Comparison of ENCODE assay signal across 12 cellular contexts in the genomic region with DNA sequence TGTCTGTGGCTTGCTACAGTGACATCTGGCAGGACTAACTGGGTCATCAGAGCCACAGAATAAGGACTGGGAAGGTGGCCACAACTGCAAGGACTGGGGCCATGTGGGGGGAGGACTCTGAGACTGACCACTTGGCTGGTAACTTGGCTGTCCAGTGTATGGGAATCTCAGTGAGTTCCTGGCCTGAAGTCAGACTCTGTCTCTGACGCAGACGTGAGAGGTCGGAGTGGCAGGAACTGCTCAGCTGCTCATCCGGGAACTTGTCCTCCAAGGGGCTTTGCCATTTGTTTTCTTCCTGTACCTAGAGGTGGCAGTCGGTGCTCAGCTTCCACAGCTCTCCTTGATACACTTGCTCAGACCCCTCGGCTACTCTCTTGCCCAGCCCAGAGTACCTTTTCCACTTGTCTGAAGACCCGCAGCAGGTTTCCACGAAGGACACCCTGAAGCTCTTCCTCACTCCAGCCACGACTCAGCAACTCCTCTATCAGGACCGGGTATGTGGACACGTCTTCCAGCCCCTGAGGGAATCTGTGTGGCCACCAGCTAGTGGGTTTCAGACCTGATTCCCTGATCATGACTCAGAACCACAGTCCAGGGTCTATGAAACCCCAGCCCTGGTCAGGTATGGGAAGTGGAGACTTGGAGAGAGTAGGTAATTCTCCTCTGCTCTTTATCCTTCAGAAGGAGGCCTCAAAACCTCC. TPM values are rescaled to one million over a fixed set of nuclear protein-coding genes. Genes with fewer than 3 reads are reported as not detected.
DNase-seq lines count a peak whose midpoint lies in the region; ATAC-seq and TF ChIP-seq lines count a peak whose summit lies in the region.
"Had no signal": no experiment of that assay in that cellular context is flagged by ENCODE, and none has a peak within 500 bp of the region (broad histone marks: within the 10 kb centered on the region; RNA-seq: fewer than 3 reads in every experiment).

No MANE protein-coding gene starts in this region.

- H3K27ac Mint-ChIP-seq in T-helper 17 cell: peak overlapping the region; percentile 88

- H3K36me3 ChIP-seq in heart left ventricle: peaks cover 0 to 13% (median 0%) of the 10 kb centered on the region in 9 donors
- H3K36me3 ChIP-seq in neutrophil: peaks cover 64% of the 10 kb centered on the region

- H3K27me3 Mint-ChIP-seq in T-helper 17 cell: no peaks in the 10 kb centered on the region

- no peak overlapping the region for H3K4me3 ChIP-seq in heart left ventricle
- H3K4me3 ChIP-seq in neutrophil (ENCODE audit: low read depth in 1 of 2, low read length in 1 of 2): no peak overlapping the region
- H3K4me3 ChIP-seq: GM12878 had no signal

- H3K36me3 Mint-ChIP-seq in T-helper 17 cell (ENCODE audit: low read depth): no peaks in the 10 kb centered on the region

- peaks cover 25% of the 10 kb centered on the region for H3K4me1 Mint-ChIP-seq in T-helper 17 cell

- no peak overlapping the region for H3K4me3 Mint-ChIP-seq in T-helper 17 cell

- no peak for TF ChIP-seq CTCF in heart left ventricle (IDR thresholded peaks at IDR 0.05)
- no peak for TF ChIP-seq CTCF in neutrophil (IDR thresholded peaks at IDR 0.05)

- DNase-seq in G401 (ENCODE audit: low spot score): peak; percentile 27
- no peak for DNase-seq in T-helper 17 cell
- DNase-seq in heart left ventricle: peak in 4 of 5 donors; percentile 36 to 52 (median 48)
- DNase-seq in AG20443 (ENCODE audit: low spot score): no peak
- DNase-seq in mucosa of gallbladder (ENCODE audit: low spot score): no peak
- DNase-seq: kidney, MM.1S had no signal

- H3K4me1 ChIP-seq in heart left ventricle (peaks cover 7 to 43% (median 27%) of the 10 kb centered on the region in 12 donors), neutrophil (ENCODE audit: control insufficient read depth in 1 of 2, insufficient read depth in 1 of 2, low read depth in 1 of 2, low read length in 1 of 2) (peaks cover 16 to 28% of the 10 kb centered on the region in 2 experiments)

- H3K27ac ChIP-seq in heart left ventricle (peak overlapping the region; percentile 3 to 73 (median 46)), neutrophil (peak overlapping the region; percentile 48)

- TF ChIP-seq POLR2A in heart left ventricle (IDR thresholded peaks at IDR 0.05): no peak

- H3K27me3 ChIP-seq in heart left ventricle: no peaks in the 10 kb centered on the region
- H3K27me3 ChIP-seq in neutrophil: peaks cover 7% of the 10 kb centered on the region

- in situ Hi-C loops in G401 (cut with HindIII; ENCODE audit: low sequenced_read_pairs): no loop called here

- no peaks in the 10 kb centered on the region for H3K9me3 ChIP-seq in T-helper 17 cell (ENCODE audit: control insufficient read depth, low read length, poor library complexity, severe bottlenecking)
- no peaks in the 10 kb centered on the region for H3K9me3 ChIP-seq in heart left ventricle
- no peaks in the 10 kb centered on the region for H3K9me3 ChIP-seq in neutrophil

- 54 to 68% (median 59%) methylated on average over 11 of the region's 11 CpGs for WGBS in heart left ventricle, 4 donors

- no peak for ATAC-seq in T-helper 17 cell
- peak; percentile 43 to 80 (median 59) for ATAC-seq in heart left ventricle
- no peak for ATAC-seq in HG03378 (IDR thresholded peaks at IDR 0.05; ENCODE audit: unreplicated experiment)
- ATAC-seq: GM12878 had no signal

- intact Hi-C loops in heart left ventricle (cut with DNase I): no loop called here

RNA-seq across cellular contexts. Expression of a gene that starts 7.3 kb away (rescaled TPM):
- total RNA-seq in G401 (2014; rRNA removed; shearing (Covaris generic)): not detected in 2 replicates
- under 1 TPM; 0.22 to 0.68 TPM for total RNA-seq in T-helper 17 cell
- total RNA-seq in heart left ventricle: under 1 TPM in 2 of 9 donors, not detected in 7; 0.13 to 0.16 TPM
- not detected for polyA plus RNA-seq in heart left ventricle
- not detected for total RNA-seq in mucosa of gallbladder
- total RNA-seq: GM12878, pulmonary artery endothelial cell, urinary bladder had no signal
- polyA plus RNA-seq: GM12878 had no signal

RNA-seq across cellular contexts. Expression of a gene that starts 11.7 kb away (rescaled TPM):
- 0.31 TPM in 1 of 2 replicates, not detected in the other for total RNA-seq in G401 (2014; rRNA removed; shearing (Covaris generic))
- total RNA-seq in T-helper 17 cell: 10 to 100 TPM; 42.7 to 51.2 TPM
- 1 to 10 TPM in 5 of 9 donors, under 1 TPM in 4; 0.42 to 9.8 (median 1.2) TPM for total RNA-seq in heart left ventricle
- polyA plus RNA-seq in heart left ventricle: 1 to 10 TPM; 1.1 to 1.2 TPM
- total RNA-seq in mucosa of gallbladder: 3.4 TPM
- total RNA-seq: pulmonary artery endothelial cell had no signal

RNA-seq across cellular contexts. Expression of a gene that starts 19.2 kb away (rescaled TPM):
- total RNA-seq in G401 (2014; rRNA removed; shearing (Covaris generic)): 30.0 and 46.2 TPM in 2 replicates
- total RNA-seq in T-helper 17 cell (10 to 100 TPM; 19.5 to 24.3 TPM), heart left ventricle (10 to 100 TPM; 64.6 to 92.2 (median 86.8) TPM), mucosa of gallbladder (76.6 TPM)
- 10 to 100 TPM; 65.3 to 81.5 TPM for polyA plus RNA-seq in heart left ventricle

RNA-seq across cellular contexts. Expression of a gene that starts 28.1 kb away (rescaled TPM):
- not detected in 2 replicates for total RNA-seq in G401 (2014; rRNA removed; shearing (Covaris generic))
- total RNA-seq in T-helper 17 cell (not detected), heart left ventricle (not detected), mucosa of gallbladder (not detected)
- polyA plus RNA-seq in heart left ventricle: not detected
- total RNA-seq: GM12878, kidney, pulmonary artery endothelial cell, urinary bladder had no signal
- polyA plus RNA-seq: GM12878, urinary bladder had no signal

RNA-seq across cellular contexts. Expression of a gene that starts 35.4 kb away (rescaled TPM):
- 49.0 and 63.4 TPM in 2 replicates for total RNA-seq in G401 (2014; rRNA removed; shearing (Covaris generic))
- total RNA-seq in T-helper 17 cell: 10 to 100 TPM; 13.2 to 14.8 TPM
- total RNA-seq in heart left ventricle: 10 to 100 TPM in 2 of 9 donors, 1 to 10 TPM in 7; 4.4 to 11.9 (median 8.8) TPM
- 10 to 100 TPM in 1 of 2 donors, 1 to 10 TPM in 1; 8.3 to 10.7 TPM for polyA plus RNA-seq in heart left ventricle
- total RNA-seq in mucosa of gallbladder: 6.6 TPM

Comparison
In these comparisons a context has a peak if more than half of its experiments do, and no peak if none do; other contexts are left out.
1. DNase-seq: peak in G401 (single experiment) and heart left ventricle (4 of 5); none in T-helper 17 cell (0 of 3), AG20443 (single experiment) and mucosa of gallbladder (single experiment).
2. ATAC-seq: peak in heart left ventricle (4 of 4); none in T-helper 17 cell (single experiment) and HG03378 (single experiment).